In genomic region chr15:89136818-89137772, GRCh38 we compare ENCODE assay signal across 1 cellular context.
TF ChIP-seq lines count a peak whose summit lies in the region.

No MANE protein-coding gene starts in this region.

TF ChIP-seq in HepG2, 621 proteins besides CTCF, POLR2A, EP300 and RAD21 (continued from another document and continues in another):
- TF ChIP-seq SIX1 (CRISPR knock-in tag; IDR thresholded peaks at IDR 0.05; ENCODE audit: borderline replicate concordance) (no peak), POGK (CRISPR knock-in tag; conservative IDR thresholded peaks at IDR 0.05) (no peak), SPEN (CRISPR knock-in tag; IDR thresholded peaks at IDR 0.05; ENCODE audit: low read depth) (peak; percentile 71; the same call in 1 of the 2 replicates), ZMYM2 (CRISPR knock-in tag; IDR thresholded peaks at IDR 0.05) (0 out of 2 replicates have a peak, but pooled peaks have one; percentile 62), GMEB2 (CRISPR knock-in tag; IDR thresholded peaks at IDR 0.05; ENCODE audit: low read depth) (no peak), ZNF33A (CRISPR knock-in tag; IDR thresholded peaks at IDR 0.05; ENCODE audit: borderline replicate concordance) (no peak), MTF2 (CRISPR knock-in tag; IDR thresholded peaks at IDR 0.05; ENCODE audit: borderline replicate concordance) (0 out of 2 replicates have a peak, but pooled peaks have one; percentile 41), IKZF1 (IDR thresholded peaks at IDR 0.05) (no peak), RELA (CRISPR knock-in tag; IDR thresholded peaks at IDR 0.05) (0 out of 2 replicates have a peak, but pooled peaks have one; percentile 7), AGO2 (optimal IDR thresholded peaks at IDR 0.05; ENCODE audit: low read depth, low read length) (no peak), ZNF878 (CRISPR knock-in tag; IDR thresholded peaks at IDR 0.05) (peak; percentile 29; the same call in 1 of the 2 replicates), BRD4 (CRISPR knock-in tag; IDR thresholded peaks at IDR 0.05) (peak; percentile 89; the same call in 1 of the 2 replicates), ZFP36L2 (CRISPR knock-in tag; IDR thresholded peaks at IDR 0.05) (no peak), ZNF343 (CRISPR knock-in tag; IDR thresholded peaks at IDR 0.05) (no peak), MXD4 (CRISPR knock-in tag; IDR thresholded peaks at IDR 0.05) (no peak), U2AF1 (optimal IDR thresholded peaks at IDR 0.05; ENCODE audit: low read depth, low read length) (no peak), ZNF282 (IDR thresholded peaks at IDR 0.05; ENCODE audit: partially characterized antibody) (no peak), ZNF10 (CRISPR knock-in tag; IDR thresholded peaks at IDR 0.05; ENCODE audit: borderline replicate concordance, low read depth) (no peak), ZNF225 (CRISPR knock-in tag; IDR thresholded peaks at IDR 0.05) (no peak), SMAD1 (CRISPR knock-in tag; IDR thresholded peaks at IDR 0.05; ENCODE audit: borderline replicate concordance, low read depth) (no peak; the same call in 1 of the 2 replicates), AHDC1 (CRISPR knock-in tag; IDR thresholded peaks at IDR 0.05; ENCODE audit: borderline replicate concordance) (peak; percentile 86; the same call in 1 of the 2 replicates), CEBPB (IDR thresholded peaks at IDR 0.05; ENCODE audit: borderline replicate concordance, low read depth, low read length) (no peak), USF2 (IDR thresholded peaks at IDR 0.05; ENCODE audit: low read depth, low read length) (no peak), USF2 (CRISPR knock-in tag; IDR thresholded peaks at IDR 0.05; ENCODE audit: borderline replicate concordance) (no peak), MAFG (CRISPR knock-in tag; IDR thresholded peaks at IDR 0.05) (no peak), ZNF691 (CRISPR knock-in tag; IDR thresholded peaks at IDR 0.05; ENCODE audit: borderline replicate concordance, low read depth) (peak; percentile 47; the same call in 1 of the 2 replicates), NFE2L2 (IDR thresholded peaks at IDR 0.05; ENCODE audit: low read length) (peak; percentile 74; the same call in 1 of the 2 replicates), YY1 (IDR thresholded peaks at IDR 0.05; ENCODE audit: insufficient read depth, insufficient replicate concordance, low read depth, low read length) (no peak), ZNF616 (CRISPR knock-in tag; IDR thresholded peaks at IDR 0.05; ENCODE audit: low read depth) (no peak), ZNF446 (CRISPR knock-in tag; IDR thresholded peaks at IDR 0.05) (no peak), IRX3 (CRISPR knock-in tag; IDR thresholded peaks at IDR 0.05; ENCODE audit: borderline replicate concordance, low read depth) (no peak), NRL (CRISPR knock-in tag; IDR thresholded peaks at IDR 0.05; ENCODE audit: borderline replicate concordance) (no peak), ZNF772 (CRISPR knock-in tag; IDR thresholded peaks at IDR 0.05) (peak; percentile 91), FLYWCH1 (CRISPR knock-in tag; IDR thresholded peaks at IDR 0.05) (no peak), POGZ (CRISPR knock-in tag; IDR thresholded peaks at IDR 0.05) (peak; percentile 67; the same call in 1 of the 2 replicates), KLF11 (CRISPR knock-in tag; IDR thresholded peaks at IDR 0.05) (no peak)
- TF ChIP-seq, protein P1, sequence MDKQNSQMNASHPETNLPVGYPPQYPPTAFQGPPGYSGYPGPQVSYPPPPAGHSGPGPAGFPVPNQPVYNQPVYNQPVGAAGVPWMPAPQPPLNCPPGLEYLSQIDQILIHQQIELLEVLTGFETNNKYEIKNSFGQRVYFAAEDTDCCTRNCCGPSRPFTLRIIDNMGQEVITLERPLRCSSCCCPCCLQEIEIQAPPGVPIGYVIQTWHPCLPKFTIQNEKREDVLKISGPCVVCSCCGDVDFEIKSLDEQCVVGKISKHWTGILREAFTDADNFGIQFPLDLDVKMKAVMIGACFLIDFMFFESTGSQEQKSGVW (CRISPR knock-in tag; IDR thresholded peaks at IDR 0.05; ENCODE audit: borderline replicate concordance), result no peak
- TF ChIP-seq, protein P2, sequence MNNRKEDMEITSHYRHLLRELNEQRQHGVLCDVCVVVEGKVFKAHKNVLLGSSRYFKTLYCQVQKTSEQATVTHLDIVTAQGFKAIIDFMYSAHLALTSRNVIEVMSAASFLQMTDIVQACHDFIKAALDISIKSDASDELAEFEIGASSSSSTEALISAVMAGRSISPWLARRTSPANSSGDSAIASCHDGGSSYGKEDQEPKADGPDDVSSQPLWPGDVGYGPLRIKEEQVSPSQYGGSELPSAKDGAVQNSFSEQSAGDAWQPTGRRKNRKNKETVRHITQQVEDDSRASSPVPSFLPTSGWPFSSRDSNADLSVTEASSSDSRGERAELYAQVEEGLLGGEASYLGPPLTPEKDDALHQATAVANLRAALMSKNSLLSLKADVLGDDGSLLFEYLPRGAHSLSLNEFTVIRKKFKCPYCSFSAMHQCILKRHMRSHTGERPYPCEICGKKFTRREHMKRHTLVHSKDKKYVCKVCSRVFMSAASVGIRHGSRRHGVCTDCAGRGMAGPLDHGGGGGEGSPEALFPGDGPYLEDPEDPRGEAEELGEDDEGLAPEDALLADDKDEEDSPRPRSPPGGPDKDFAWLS (CRISPR knock-in tag; IDR thresholded peaks at IDR 0.05; ENCODE audit: borderline replicate concordance), result no peak
- TF ChIP-seq, protein P3, sequence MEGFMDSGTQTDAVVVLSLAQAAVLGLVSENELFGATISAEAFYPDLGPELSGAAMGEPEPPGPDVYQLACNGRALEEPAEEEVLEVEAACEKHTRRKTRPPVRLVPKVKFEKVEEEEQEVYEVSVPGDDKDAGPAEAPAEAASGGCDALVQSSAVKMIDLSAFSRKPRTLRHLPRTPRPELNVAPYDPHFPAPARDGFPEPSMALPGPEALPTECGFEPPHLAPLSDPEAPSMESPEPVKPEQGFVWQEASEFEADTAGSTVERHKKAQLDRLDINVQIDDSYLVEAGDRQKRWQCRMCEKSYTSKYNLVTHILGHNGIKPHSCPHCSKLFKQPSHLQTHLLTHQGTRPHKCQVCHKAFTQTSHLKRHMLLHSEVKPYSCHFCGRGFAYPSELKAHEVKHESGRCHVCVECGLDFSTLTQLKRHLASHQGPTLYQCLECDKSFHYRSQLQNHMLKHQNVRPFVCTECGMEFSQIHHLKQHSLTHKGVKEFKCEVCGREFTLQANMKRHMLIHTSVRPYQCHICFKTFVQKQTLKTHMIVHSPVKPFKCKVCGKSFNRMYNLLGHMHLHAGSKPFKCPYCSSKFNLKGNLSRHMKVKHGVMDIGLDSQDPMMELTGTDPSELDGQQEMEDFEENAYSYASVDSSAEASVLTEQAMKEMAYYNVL (CRISPR knock-in tag; IDR thresholded peaks at IDR 0.05; ENCODE audit: borderline replicate concordance), result no peak; the same call in 1 of the 2 replicates
- TF ChIP-seq, protein P4, sequence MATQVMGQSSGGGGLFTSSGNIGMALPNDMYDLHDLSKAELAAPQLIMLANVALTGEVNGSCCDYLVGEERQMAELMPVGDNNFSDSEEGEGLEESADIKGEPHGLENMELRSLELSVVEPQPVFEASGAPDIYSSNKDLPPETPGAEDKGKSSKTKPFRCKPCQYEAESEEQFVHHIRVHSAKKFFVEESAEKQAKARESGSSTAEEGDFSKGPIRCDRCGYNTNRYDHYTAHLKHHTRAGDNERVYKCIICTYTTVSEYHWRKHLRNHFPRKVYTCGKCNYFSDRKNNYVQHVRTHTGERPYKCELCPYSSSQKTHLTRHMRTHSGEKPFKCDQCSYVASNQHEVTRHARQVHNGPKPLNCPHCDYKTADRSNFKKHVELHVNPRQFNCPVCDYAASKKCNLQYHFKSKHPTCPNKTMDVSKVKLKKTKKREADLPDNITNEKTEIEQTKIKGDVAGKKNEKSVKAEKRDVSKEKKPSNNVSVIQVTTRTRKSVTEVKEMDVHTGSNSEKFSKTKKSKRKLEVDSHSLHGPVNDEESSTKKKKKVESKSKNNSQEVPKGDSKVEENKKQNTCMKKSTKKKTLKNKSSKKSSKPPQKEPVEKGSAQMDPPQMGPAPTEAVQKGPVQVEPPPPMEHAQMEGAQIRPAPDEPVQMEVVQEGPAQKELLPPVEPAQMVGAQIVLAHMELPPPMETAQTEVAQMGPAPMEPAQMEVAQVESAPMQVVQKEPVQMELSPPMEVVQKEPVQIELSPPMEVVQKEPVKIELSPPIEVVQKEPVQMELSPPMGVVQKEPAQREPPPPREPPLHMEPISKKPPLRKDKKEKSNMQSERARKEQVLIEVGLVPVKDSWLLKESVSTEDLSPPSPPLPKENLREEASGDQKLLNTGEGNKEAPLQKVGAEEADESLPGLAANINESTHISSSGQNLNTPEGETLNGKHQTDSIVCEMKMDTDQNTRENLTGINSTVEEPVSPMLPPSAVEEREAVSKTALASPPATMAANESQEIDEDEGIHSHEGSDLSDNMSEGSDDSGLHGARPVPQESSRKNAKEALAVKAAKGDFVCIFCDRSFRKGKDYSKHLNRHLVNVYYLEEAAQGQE (IDR thresholded peaks at IDR 0.05; ENCODE audit: borderline replicate concordance in 1 of 2, low read depth in 1 of 2, low read length in 2 of 2), result peak in 1 of 2 experiments; percentile 70; a peak in 1 of 4 replicates
- TF ChIP-seq, protein P5, sequence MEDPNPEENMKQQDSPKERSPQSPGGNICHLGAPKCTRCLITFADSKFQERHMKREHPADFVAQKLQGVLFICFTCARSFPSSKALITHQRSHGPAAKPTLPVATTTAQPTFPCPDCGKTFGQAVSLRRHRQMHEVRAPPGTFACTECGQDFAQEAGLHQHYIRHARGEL (CRISPR knock-in tag; IDR thresholded peaks at IDR 0.05), result no peak
